Comparison of ENCODE assay signal across 20 cellular contexts in genomic region chr15:62832231-62832630, GRCh38.
DNase-seq lines count a peak whose midpoint lies in the region; ATAC-seq, FAIRE-seq and TF ChIP-seq lines count a peak whose summit lies in the region.
"Had no signal": no experiment of that assay in that cellular context is flagged by ENCODE, and none has a peak within 500 bp of the region (broad histone marks: within the 10 kb centered on the region; RNA-seq: fewer than 3 reads in every experiment).

No MANE protein-coding gene starts in this region.

- TF ChIP-seq EP300 in HepG2 (IDR thresholded peaks at IDR 0.05; ENCODE audit: low read depth in 2 of 2, low read length in 2 of 2) (no peak), HepG2 (CRISPR knock-in tag; IDR thresholded peaks at IDR 0.05; ENCODE audit: borderline replicate concordance) (no peak)

- no peaks in the 10 kb centered on the region for H3K27me3 ChIP-seq in liver (ENCODE audit: control insufficient read depth in 4 of 4, insufficient read depth in 4 of 4, low read length in 3 of 4)
- H3K27me3 ChIP-seq in HepG2 (ENCODE audit: control insufficient read depth in 1 of 2, insufficient read depth in 2 of 2, low read length in 2 of 2): no peaks in the 10 kb centered on the region
- no peaks in the 10 kb centered on the region for H3K27me3 ChIP-seq in astrocyte (ENCODE audit: insufficient read depth, low read length)
- H3K27me3 ChIP-seq: BLaER1 treated with 17β-estradiol and CSF1 and Interleukin-3, amounts not matched to agents 10 nM and 100 nM had no signal

- H3K27me3 Mint-ChIP-seq in astrocyte (ENCODE audit: low read depth, unreplicated experiment) (no peaks in the 10 kb centered on the region), type B pancreatic cell (no peaks in the 10 kb centered on the region)
- H3K27me3 Mint-ChIP-seq: B cell had no signal

- H3K27ac Mint-ChIP-seq in astrocyte (ENCODE audit: unreplicated experiment) (peak overlapping the region; percentile 34), type B pancreatic cell (peak overlapping the region; percentile 62)
- H3K27ac Mint-ChIP-seq: B cell; CD8-positive, alpha-beta T cell; HFFc6; IgD-negative memory B cell had no signal

- FAIRE-seq in HepG2 (lab: Jason Lieb, UNC) (no peak), astrocyte (lab: Jason Lieb, UNC) (no peak)
- FAIRE-seq: HTR-8/SVneo had no signal

- H4K20me1 ChIP-seq in HepG2 (ENCODE audit: insufficient read depth, low read length) (no peaks in the 10 kb centered on the region), astrocyte (ENCODE audit: insufficient read depth, low read length) (no peaks in the 10 kb centered on the region)
- H4K20me1 ChIP-seq: BLaER1 treated with 17β-estradiol and CSF1 and Interleukin-3, amounts not matched to agents 10 nM and 100 nM had no signal

- in situ Hi-C loops in HepG2 (cut with HindIII; ENCODE audit: extremely low pct_ligation_motif_present, low pct_unique_long_range_greater_than_20kb): no loop called here

- no peaks in the 10 kb centered on the region for H3K4me1 Mint-ChIP-seq in astrocyte (ENCODE audit: low read depth, unreplicated experiment)
- H3K4me1 Mint-ChIP-seq in type B pancreatic cell (ENCODE audit: unreplicated experiment): peaks cover 13% of the 10 kb centered on the region
- H3K4me1 Mint-ChIP-seq: B cell had no signal

- H3K4me3 ChIP-seq in liver (ENCODE audit: low read depth in 1 of 3, low read length in 3 of 3) (no peak overlapping the region), HepG2 (replicated peaks in 1 of 3; ENCODE audit: insufficient read depth in 1 of 3, low read depth in 2 of 3, low read length in 3 of 3) (no peak overlapping the region), astrocyte (ENCODE audit: insufficient read depth, low read depth, low read length) (no peak overlapping the region)
- H3K4me3 ChIP-seq: BLaER1 treated with 17β-estradiol and CSF1 and Interleukin-3, amounts not matched to agents 10 nM and 100 nM had no signal

- TF ChIP-seq POLR2A in HepG2 (IDR thresholded peaks at IDR 0.05; ENCODE audit: insufficient read depth in 1 of 2, low read depth in 2 of 2, low read length in 2 of 2): no peak

- no peak for TF ChIP-seq RAD21 in liver (IDR thresholded peaks at IDR 0.05)
- no peak for TF ChIP-seq RAD21 in HepG2 (CRISPR knock-in tag; IDR thresholded peaks at IDR 0.05)

- intact Hi-C loops in HepG2 (cut with micrococcal nuclease; ENCODE audit: unreplicated experiment): no loop called here

- CTCF ChIA-PET in HepG2 (lab: Yijun Ruan, JAX; ENCODE audit: low intra/inter-chr PET ratio, low total read pairs): no interaction called here

- no peak for TF ChIP-seq CTCF in liver (IDR thresholded peaks at IDR 0.05; ENCODE audit: low read depth, low read length, missing input control)
- no peak for TF ChIP-seq CTCF in HepG2 (CRISPR knock-in tag; IDR thresholded peaks at IDR 0.05)
- no peak for TF ChIP-seq CTCF in astrocyte (IDR thresholded peaks at IDR 0.05; ENCODE audit: insufficient read depth, low read depth, low read length)
- TF ChIP-seq CTCF in type B pancreatic cell (conservative IDR thresholded peaks at IDR 0.05): no peak

- DNase-seq in HepG2 (ENCODE audit: low spot score): no peak
- no peak for DNase-seq in astrocyte (ENCODE audit: low read depth)
- DNase-seq in islet precursor cell: peak; percentile 90
- DNase-seq in type B pancreatic cell (ENCODE audit: extremely low spot score, unreplicated experiment): no peak
- no peak for DNase-seq in stimulated activated CD8-positive, alpha-beta memory T cell treated with anti-CD3 and anti-CD28 coated beads, Interleukin-4, amount 100 ng/mL, for 48 hours
- no peak for DNase-seq in effector CD8-positive, alpha-beta T cell (lab: John Stamatoyannopoulos, UW)
- no peak for DNase-seq in COR-L47 (lab: John Stamatoyannopoulos, UW)
- DNase-seq: CD8-positive, alpha-beta T cell; DMS153; DMS79; GF-D8; GOT3; H7; HFFc6 had no signal

- H3K4me3 Mint-ChIP-seq in astrocyte (ENCODE audit: unreplicated experiment): no peak overlapping the region
- no peak overlapping the region for H3K4me3 Mint-ChIP-seq in type B pancreatic cell
- H3K4me3 Mint-ChIP-seq: B cell; CD8-positive, alpha-beta T cell; HFFc6; IgD-negative memory B cell had no signal

- H3K4me1 ChIP-seq in liver (ENCODE audit: control insufficient read depth in 4 of 4, insufficient read depth in 4 of 4, low read length in 3 of 4) (peaks cover 0 to 22% (median 5%) of the 10 kb centered on the region in 4 donors), HepG2 (ENCODE audit: insufficient read depth, low read length) (peaks cover 13% of the 10 kb centered on the region), astrocyte (ENCODE audit: insufficient read depth, low read length) (no peaks in the 10 kb centered on the region)

- H3K27ac ChIP-seq in liver (ENCODE audit: low read depth in 1 of 2, low read length in 2 of 2) (no peak overlapping the region), HepG2 (ENCODE audit: extremely low read length, insufficient read depth, low read length) (no peak overlapping the region), astrocyte (ENCODE audit: low read depth, low read length) (no peak overlapping the region)
- H3K27ac ChIP-seq: BLaER1 treated with 17β-estradiol and CSF1 and Interleukin-3, amounts not matched to agents 10 nM and 100 nM had no signal

- no peak for ATAC-seq in HepG2
- ATAC-seq: CD8-positive, alpha-beta T cell; HCT116 had no signal

- POLR2A ChIA-PET in HepG2 (lab: Yijun Ruan, JAX): no interaction called here

- H2AFZ ChIP-seq in HepG2 (ENCODE audit: low read length) (no peak overlapping the region), astrocyte (ENCODE audit: low read depth, low read length) (no peak overlapping the region)

- WGBS in liver: 60% methylated on average over 2 of the region's 2 CpGs
- WGBS in HepG2 (ENCODE audit: low lambda C conversion rate): 80% methylated on average over 2 of the region's 2 CpGs

- H3K36me3 Mint-ChIP-seq in astrocyte (ENCODE audit: low read depth, unreplicated experiment): peaks cover 24% of the 10 kb centered on the region
- peaks cover 40% of the 10 kb centered on the region for H3K36me3 Mint-ChIP-seq in type B pancreatic cell
- H3K36me3 Mint-ChIP-seq: CD8-positive, alpha-beta T cell had no signal

- H3K9me3 ChIP-seq in liver (ENCODE audit: control insufficient read depth in 4 of 4, low read length in 3 of 4) (no peaks in the 10 kb centered on the region), HepG2 (ENCODE audit: low read length) (no peaks in the 10 kb centered on the region), astrocyte (ENCODE audit: insufficient read depth, low read depth, low read length) (no peaks in the 10 kb centered on the region)
- H3K9me3 ChIP-seq: BLaER1 treated with 17β-estradiol and CSF1 and Interleukin-3, amounts not matched to agents 10 nM and 100 nM had no signal

- no peaks in the 10 kb centered on the region for H3K79me2 ChIP-seq in HepG2 (ENCODE audit: insufficient read depth, low read length)
- no peaks in the 10 kb centered on the region for H3K79me2 ChIP-seq in astrocyte (ENCODE audit: insufficient read depth, low read length)

- no peaks in the 10 kb centered on the region for H3K36me3 ChIP-seq in liver (ENCODE audit: control insufficient read depth in 4 of 4, insufficient read depth in 3 of 4, low read depth in 1 of 4, low read length in 3 of 4)
- H3K36me3 ChIP-seq in HepG2 (replicated peaks in 1 of 2; ENCODE audit: control insufficient read depth in 1 of 2, insufficient read depth in 2 of 2, low read length in 2 of 2): peaks cover 6 to 12% of the 10 kb centered on the region in 2 experiments; a peak in 3 of 5 replicates
- no peaks in the 10 kb centered on the region for H3K36me3 ChIP-seq in astrocyte (ENCODE audit: insufficient read depth, low read length)

- H3K4me2 ChIP-seq in HepG2 (ENCODE audit: low read depth, low read length) (no peak overlapping the region), astrocyte (ENCODE audit: low read length) (no peak overlapping the region)
- H3K4me2 ChIP-seq: BLaER1 treated with 17β-estradiol and CSF1 and Interleukin-3, amounts not matched to agents 10 nM and 100 nM had no signal

- no peaks in the 10 kb centered on the region for H3K9me3 Mint-ChIP-seq in astrocyte (ENCODE audit: unreplicated experiment)
- no peaks in the 10 kb centered on the region for H3K9me3 Mint-ChIP-seq in type B pancreatic cell
- H3K9me3 Mint-ChIP-seq: CD8-positive, alpha-beta T cell; HFFc6; IgD-negative memory B cell had no signal

- H3K9ac ChIP-seq in liver (ENCODE audit: low read depth in 1 of 2, low read length in 2 of 2) (no peak overlapping the region), HepG2 (ENCODE audit: insufficient read depth, low read depth, low read length) (no peak overlapping the region), astrocyte (ENCODE audit: low read length) (no peak overlapping the region)
- H3K9ac ChIP-seq: BLaER1 treated with 17β-estradiol and CSF1 and Interleukin-3, amounts not matched to agents 10 nM and 100 nM had no signal

- BruUV-seq in HepG2 (replicated peaks; lab: Mats Ljungman, UMichigan): no TSS peak

TF ChIP-seq in liver, 16 proteins besides CTCF, POLR2A, EP300 and RAD21:
- TF ChIP-seq HNF4A (conservative IDR thresholded peaks at IDR 0.05): peak; percentile 19 to 23
- TF ChIP-seq RXRA (IDR thresholded peaks at IDR 0.05): peak in 1 of 2 donors; percentile 20
- no peak for TF ChIP-seq TAF1 (conservative IDR thresholded peaks at IDR 0.05)
- TF ChIP-seq, protein P1, sequence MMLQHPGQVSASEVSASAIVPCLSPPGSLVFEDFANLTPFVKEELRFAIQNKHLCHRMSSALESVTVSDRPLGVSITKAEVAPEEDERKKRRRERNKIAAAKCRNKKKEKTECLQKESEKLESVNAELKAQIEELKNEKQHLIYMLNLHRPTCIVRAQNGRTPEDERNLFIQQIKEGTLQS (IDR thresholded peaks at IDR 0.05): no peak
- TF ChIP-seq YY1 (IDR thresholded peaks at IDR 0.05): no peak
- no peak for TF ChIP-seq FOXA2 (IDR thresholded peaks at IDR 0.05)
- no peak for TF ChIP-seq SP1 (IDR thresholded peaks at IDR 0.05)
- no peak for TF ChIP-seq NR2F2 (IDR thresholded peaks at IDR 0.05)
- no peak for TF ChIP-seq HNF4G (IDR thresholded peaks at IDR 0.05)

TF ChIP-seq in HepG2, 621 proteins besides CTCF, POLR2A, EP300 and RAD21:
- TF ChIP-seq SP4 (CRISPR knock-in tag; IDR thresholded peaks at IDR 0.05): no peak
